Comparison of ENCODE assay signal across 20 cellular contexts in the genomic region with DNA sequence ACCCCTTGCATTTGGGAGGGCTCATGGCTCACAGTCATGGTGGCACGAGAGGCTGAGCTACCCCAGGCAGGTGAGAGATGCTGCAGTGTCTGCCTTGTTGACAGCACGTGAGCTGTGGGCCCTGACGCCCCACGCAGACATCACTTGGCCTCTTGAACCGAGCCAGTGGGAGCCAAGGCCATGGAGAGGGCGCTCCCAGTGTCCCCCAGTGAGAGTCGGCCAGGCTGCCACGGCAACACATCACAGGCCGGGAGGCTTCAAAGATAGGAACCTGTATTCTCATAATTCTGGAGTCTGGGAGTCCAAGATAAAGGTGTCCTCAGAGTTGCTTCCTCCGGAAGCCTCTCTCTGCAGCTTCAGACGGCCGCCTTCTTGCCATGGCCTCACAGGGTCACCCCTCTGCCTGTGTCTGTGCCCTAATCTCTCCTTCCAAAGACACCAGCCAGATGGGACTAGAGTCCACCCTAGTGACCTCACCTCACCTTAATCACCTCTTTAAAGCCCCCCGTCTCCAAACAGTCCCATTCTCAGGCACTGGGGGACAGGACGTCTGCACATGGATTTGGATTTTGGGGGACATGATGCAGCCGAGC.
"Had no signal": no experiment of that assay in that cellular context is flagged by ENCODE, and none has a peak within 500 bp of the region (broad histone marks: within the 10 kb centered on the region; RNA-seq: fewer than 3 reads in every experiment).

No MANE protein-coding gene starts in this region.

- H3K4me1 ChIP-seq: breast epithelium had no signal

- H3K9me3 Mint-ChIP-seq: activated naive CD4-positive, alpha-beta T cell treated with anti-CD3 and anti-CD28 coated beads, Interleukin-2, amount 50 U/mL, for 24 hours had no signal

- H3K27me3 ChIP-seq: breast epithelium, MG63 had no signal

- H3K4me2 ChIP-seq: PC-9 had no signal

- H3K36me3 ChIP-seq: breast epithelium, MG63, WERI-Rb-1 had no signal

- H2AFZ ChIP-seq: PC-9 had no signal

- DNase-seq: activated CD4-positive, alpha-beta memory T cell treated with anti-CD3 and anti-CD28 coated beads, Interleukin-2, amount 10 ng/mL, durations not matched to agents 7 days and 5 days; activated CD4-positive, alpha-beta T cell treated with anti-CD3 and anti-CD28 coated beads for 36 hours; activated CD4-positive, alpha-beta T cell treated with anti-CD3 and anti-CD28 coated beads, Interleukin-2, amount 50 U/mL, for 1 hour; activated T-cell treated with anti-CD3 and anti-CD28 coated beads for 4 hours; aorta; caudate nucleus; MG63; MV-4-11; NCI-H1092 treated with DMSO at 0.1 percent for 48 hours; NCI-H1417 treated with DMSO at 0.1 percent for 48 hours; NCI-H1694; NCI-H2029 treated with DMSO at 0.1 percent for 48 hours; NCI-H345; NCI-H510A treated with DMSO at 0.1 percent for 48 hours; PC-9; SHP77 treated with DMSO at 0.1 percent for 48 hours; WERI-Rb-1 had no signal

- H3K4me3 ChIP-seq: breast epithelium, MG63, PC-9 had no signal

- H3K4me3 Mint-ChIP-seq: activated CD4-positive, alpha-beta memory T cell treated with anti-CD3 and anti-CD28 coated beads, Interleukin-2, amount 10 ng/mL, durations not matched to agents 7 days and 5 days; activated CD4-positive, alpha-beta T cell treated with anti-CD3 and anti-CD28 coated beads for 36 hours; activated naive CD4-positive, alpha-beta T cell treated with anti-CD3 and anti-CD28 coated beads, Interleukin-2, amount 50 U/mL, for 24 hours; T-helper 1 cell treated with Interleukin-12 subunit alpha and Interleukin-12 subunit beta and Interleukin-4 antibody, amounts not matched to agents 30 μg/mL and 1 μg/mL, for 36 hours had no signal

- H3K9me3 ChIP-seq: breast epithelium, MG63 had no signal

- H3K27me3 Mint-ChIP-seq: activated CD4-positive, alpha-beta T cell treated with anti-CD3 and anti-CD28 coated beads for 36 hours; activated naive CD4-positive, alpha-beta T cell treated with anti-CD3 and anti-CD28 coated beads, Interleukin-2, amount 50 U/mL, for 24 hours had no signal

- H3K27ac Mint-ChIP-seq: activated CD4-positive, alpha-beta memory T cell treated with anti-CD3 and anti-CD28 coated beads, Interleukin-2, amount 10 ng/mL, durations not matched to agents 7 days and 5 days; activated CD4-positive, alpha-beta T cell treated with anti-CD3 and anti-CD28 coated beads for 36 hours; activated naive CD4-positive, alpha-beta T cell treated with anti-CD3 and anti-CD28 coated beads, Interleukin-2, amount 50 U/mL, for 24 hours; T-helper 1 cell treated with Interleukin-12 subunit alpha and Interleukin-12 subunit beta and Interleukin-4 antibody, amounts not matched to agents 30 μg/mL and 1 μg/mL, for 36 hours had no signal

- H3K36me3 Mint-ChIP-seq: activated naive CD4-positive, alpha-beta T cell treated with anti-CD3 and anti-CD28 coated beads, Interleukin-2, amount 50 U/mL, for 24 hours had no signal

- H3K27ac ChIP-seq: breast epithelium, PC-9, WERI-Rb-1 had no signal
